ENCODE assay signal across 8 cellular contexts in genomic region chr14:24339284-24340151, GRCh38. TPM values are rescaled to one million over a fixed set of nuclear protein-coding genes. Genes with fewer than 3 reads are reported as not detected.
A peak's percentile ranks its signal among the peaks of the same experiment; 100 is the strongest.
DNase-seq lines count a peak whose midpoint lies in the region; TF ChIP-seq lines count a peak whose summit lies in the region.

Gene RIPK3 (minus strand): TSS chr14:24339991. CDS start chr14:24339826, 165 bp downstream.

- H3K9me2 ChIP-seq in GM23248 (ENCODE audit: insufficient read depth), result no peaks in the 10 kb centered on the region

- no peaks in the 10 kb centered on the region for H3K79me2 ChIP-seq in GM23248 (ENCODE audit: insufficient read depth)

- in situ Hi-C loops in GM23248 (cut with MboI), result loop anchor here (5.0 kb wide), 1 partner anchor 98 kb away; no protein-coding TSS in a partner anchor

- WGBS in GM23248 (ENCODE audit: low coverage in 1 of 2, low lambda C conversion rate in 2 of 2, missing lambda C conversion rate in 2 of 2), 2 experiments, result 7 to 11% methylated on average over 36 to 51 of the region's 51 CpGs
- no CpG with 5 or more reads among the region's 51 CpGs for WGBS in iPS DF 6.9 (ENCODE audit: insufficient coverage, insufficient read length)

- H3K4me1 ChIP-seq in GM23248 (ENCODE audit: insufficient read depth) (no peaks in the 10 kb centered on the region), iPS DF 6.9 (ENCODE audit: control insufficient read depth, insufficient read depth, low read length) (peaks cover 1% of the 10 kb centered on the region)

- H3K27me3 ChIP-seq in GM06990 (replicated peaks; ENCODE audit: control insufficient read depth, insufficient read depth, low read length), result no peaks in the 10 kb centered on the region
- no peaks in the 10 kb centered on the region for H3K27me3 ChIP-seq in GM23248 (replicated peaks; ENCODE audit: insufficient read depth)
- peaks cover 63% of the 10 kb centered on the region for H3K27me3 ChIP-seq in iPS DF 6.9 (ENCODE audit: control insufficient read depth, insufficient read depth, low read length)

- H3F3A ChIP-seq in GM23248 (ENCODE audit: insufficient read depth), result no peaks in the 10 kb centered on the region

- peak within 1 kb of the TSS; percentile 84 for H3K4me3 ChIP-seq in GM06990 (replicated peaks; ENCODE audit: low read depth, low read length)
- peak within 1 kb of the TSS; percentile 73 for H3K4me3 ChIP-seq in GM23248
- H3K4me3 ChIP-seq in iPS DF 6.9 (ENCODE audit: low read length), result peak within 1 kb of the TSS; percentile 38; the same call in 1 of the 2 replicates

- H3K9me3 ChIP-seq in GM23248 (ENCODE audit: low read depth), result no peaks in the 10 kb centered on the region
- no peaks in the 10 kb centered on the region for H3K9me3 ChIP-seq in iPS DF 6.9 (ENCODE audit: control insufficient read depth, insufficient read depth, low read length)

- no peaks in the 10 kb centered on the region for H4K20me1 ChIP-seq in GM23248 (ENCODE audit: insufficient read depth)

- no peak for TF ChIP-seq CTCF in GM06990 (IDR thresholded peaks at IDR 0.05; ENCODE audit: insufficient read depth, low read length, poor library complexity, severe bottlenecking)

- H3K27ac ChIP-seq in GM23248 (no peak within 1 kb of the TSS), iPS DF 6.9 (ENCODE audit: low read length) (no peak within 1 kb of the TSS)

- peak within 1 kb of the TSS; percentile 83 for H3K4me2 ChIP-seq in GM23248 (ENCODE audit: unreplicated experiment)

- H2AFZ ChIP-seq in GM23248, result peak within 1 kb of the TSS; percentile 90

- no peaks in the 10 kb centered on the region; the same call in none of the 2 replicates for H3K36me3 ChIP-seq in GM06990 (ENCODE audit: control insufficient read depth, insufficient read depth, low read length)
- H3K36me3 ChIP-seq in GM23248 (ENCODE audit: low read depth), result no peaks in the 10 kb centered on the region
- no peaks in the 10 kb centered on the region for H3K36me3 ChIP-seq in iPS DF 6.9 (ENCODE audit: control insufficient read depth, insufficient read depth, low read length)

- peak; percentile 66 for DNase-seq in GM06990 (ENCODE audit: extremely low read depth, insufficient read length)
- DNase-seq in GM23248, result peak; percentile 42
- peak; percentile 74 to 76 for DNase-seq in NOMO-1 (lab: John Stamatoyannopoulos, UW; ENCODE audit: unreplicated experiment in 2 of 2)
- DNase-seq in activated gamma-delta T cell treated with Interleukin-2 at 50 U/mL for 16 hours, result peak; percentile 64
- DNase-seq in iPS DF 6.9 (ENCODE audit: low read depth, low spot score), result no peak
- DNase-seq in stimulated activated CD4-positive, alpha-beta T cell treated with anti-CD3 and anti-CD28 coated beads, Interleukin-15, amount 100 ng/mL, for 1 hour (ENCODE audit: low read depth in 1 of 2, low spot score in 1 of 2), result peak; percentile 40 to 64
- no peak for DNase-seq in NCI-H2107 treated with DMSO at 0.1 percent for 48 hours (lab: John Stamatoyannopoulos, UW; ENCODE audit: unreplicated experiment)
- DNase-seq in dedifferentiated amniotic fluid mesenchymal stem cell (ENCODE audit: extremely low spot score), result no peak

- H3K9ac ChIP-seq in GM23248, result peak within 1 kb of the TSS; percentile 62

RNA-seq across cellular contexts. Expression of gene RIPK3, which starts in this region (rescaled TPM):
- total RNA-seq in GM23248 (2014; rRNA removed; shearing (Covaris generic)), result 2.2 and 5.3 TPM in 2 replicates
- 5.1 and 5.3 TPM in 2 replicates for polyA plus RNA-seq in GM23248 (2016; fragmentation: Nextera tagmentation; extraction: Ambion mirVana)

Comparison
In these comparisons a context has a peak if more than half of its experiments do, and no peak if none do; other contexts are left out.
1. DNase-seq: peak in GM06990 (single experiment), GM23248 (single experiment), NOMO-1 (2 of 2), activated gamma-delta T cell treated with Interleukin-2 at 50 U/mL for 16 hours (single experiment) and stimulated activated CD4-positive, alpha-beta T cell treated with anti-CD3 and anti-CD28 coated beads, Interleukin-15, amount 100 ng/mL, for 1 hour (2 of 2); none in iPS DF 6.9 (single experiment), NCI-H2107 treated with DMSO at 0.1 percent for 48 hours (single experiment) and dedifferentiated amniotic fluid mesenchymal stem cell (single experiment).
2. Peak in every context shown above with its lines, with median percentiles within 50 percentile points of each other: H3K4me3 ChIP-seq.